ENCODE assay signal across 23 cellular contexts in genomic region chr2:229080172-229080571, GRCh38.
A peak's percentile ranks its signal among the peaks of the same experiment; 100 is the strongest.
DNase-seq lines count a peak whose midpoint lies in the region; ATAC-seq and TF ChIP-seq lines count a peak whose summit lies in the region.
"Had no signal": no experiment of that assay in that cellular context is flagged by ENCODE, and none has a peak within 500 bp of the region (broad histone marks: within the 10 kb centered on the region; RNA-seq: fewer than 3 reads in every experiment).

No MANE protein-coding gene starts in this region.

- H3K9me3 Mint-ChIP-seq in activated CD8-positive, alpha-beta T cell treated with anti-CD3 and anti-CD28 coated beads, Interleukin-2, amount 10 ng/mL, durations not matched to agents 7 days and 5 days (ENCODE audit: insufficient read depth) = peaks cover 6% of the 10 kb centered on the region

- peak; percentile 66 for ATAC-seq in RWPE2 (ENCODE audit: low read depth)
- ATAC-seq in foreskin keratinocyte = peak; percentile 59
- no peak for ATAC-seq in activated CD8-positive, alpha-beta T cell treated with anti-CD3 and anti-CD28 coated beads, Interleukin-2, amount 10 ng/mL, durations not matched to agents 7 days and 5 days
- ATAC-seq: GM12878 had no signal

- CTCF ChIA-PET in activated CD8-positive, alpha-beta T cell treated with anti-CD3 and anti-CD28 coated beads, Interleukin-2, amount 10 ng/mL, durations not matched to agents 7 days and 5 days (lab: Charles Lee) = no interaction called here

- H3K27ac ChIP-seq in RWPE2 (ENCODE audit: poor library complexity, severe bottlenecking) = no peak overlapping the region
- H3K27ac ChIP-seq in foreskin keratinocyte = no peak overlapping the region
- H3K27ac ChIP-seq: BLaER1 had no signal

- POLR2A ChIA-PET in activated CD8-positive, alpha-beta T cell treated with anti-CD3 and anti-CD28 coated beads, Interleukin-2, amount 10 ng/mL, durations not matched to agents 7 days and 5 days (lab: Charles Lee) = no interaction called here

- TF ChIP-seq CTCF in RWPE2 (IDR thresholded peaks at IDR 0.05; ENCODE audit: poor library complexity, severe bottlenecking) = no peak
- no peak for TF ChIP-seq CTCF in foreskin keratinocyte (conservative IDR thresholded peaks at IDR 0.05)

- H3K36me3 Mint-ChIP-seq in activated CD8-positive, alpha-beta T cell treated with anti-CD3 and anti-CD28 coated beads, Interleukin-2, amount 10 ng/mL, durations not matched to agents 7 days and 5 days (ENCODE audit: low read depth) = no peaks in the 10 kb centered on the region
- H3K36me3 Mint-ChIP-seq: CD4-positive, alpha-beta memory T cell; CD4-positive, CD25-positive, alpha-beta regulatory T cell; CD8-positive, alpha-beta memory T cell had no signal

- H3K4me1 ChIP-seq in RWPE2 (ENCODE audit: insufficient read depth, poor library complexity, severe bottlenecking) = peaks cover 12% of the 10 kb centered on the region
- no peaks in the 10 kb centered on the region for H3K4me1 ChIP-seq in foreskin keratinocyte
- H3K4me1 ChIP-seq: BE2C, BLaER1 had no signal

- no peaks in the 10 kb centered on the region for H3K9me3 ChIP-seq in RWPE2 (ENCODE audit: severe bottlenecking)
- H3K9me3 ChIP-seq: BE2C had no signal

- no peak overlapping the region for H3K4me3 ChIP-seq in RWPE2 (ENCODE audit: severe bottlenecking)
- H3K4me3 ChIP-seq: BLaER1, GM12878 had no signal

- peak; percentile 47 for DNase-seq in HT1080 (ENCODE audit: low read depth)
- DNase-seq in NCI-H226 = peak; percentile 33
- no peak for DNase-seq in RWPE2 (ENCODE audit: low spot score)
- peak in 1 of 2 donors; percentile 33 for DNase-seq in foreskin keratinocyte
- no peak for DNase-seq in stimulated activated CD4-positive, alpha-beta T cell treated with anti-CD3 and anti-CD28 coated beads, Interleukin-2, amount 100 ng/mL, for 48 hours
- DNase-seq in NCI-H345 (lab: John Stamatoyannopoulos, UW) = no peak
- no peak for DNase-seq in DMS53 (lab: John Stamatoyannopoulos, UW)
- no peak for DNase-seq in activated CD8-positive, alpha-beta T cell treated with anti-CD3 and anti-CD28 coated beads, Interleukin-2, amount 10 ng/mL, durations not matched to agents 7 days and 5 days
- DNase-seq: 8988T; ACHN; BE2C; C1 segment of cervical spinal cord; CD4-positive, alpha-beta memory T cell; CD4-positive, CD25-positive, alpha-beta regulatory T cell; CD8-positive, alpha-beta memory T cell; COR-L47; DMS 273 treated with DMSO at 0.1 percent for 48 hours; DMS153; DMS79 treated with DMSO at 0.1 percent for 48 hours; GDM1 had no signal

- H3K4me1 Mint-ChIP-seq in activated CD8-positive, alpha-beta T cell treated with anti-CD3 and anti-CD28 coated beads, Interleukin-2, amount 10 ng/mL, durations not matched to agents 7 days and 5 days (ENCODE audit: low read depth) = no peaks in the 10 kb centered on the region
- H3K4me1 Mint-ChIP-seq: CD14-positive monocyte; CD4-positive, alpha-beta memory T cell; CD4-positive, CD25-positive, alpha-beta regulatory T cell; CD8-positive, alpha-beta memory T cell had no signal

- H3K27me3 ChIP-seq in RWPE2 (ENCODE audit: insufficient read depth, poor library complexity, severe bottlenecking) (no peaks in the 10 kb centered on the region), foreskin keratinocyte (no peaks in the 10 kb centered on the region)
- H3K27me3 ChIP-seq: BE2C, BLaER1 had no signal

- no peak overlapping the region for H3K4me3 Mint-ChIP-seq in activated CD8-positive, alpha-beta T cell treated with anti-CD3 and anti-CD28 coated beads, Interleukin-2, amount 10 ng/mL, durations not matched to agents 7 days and 5 days
- H3K4me3 Mint-ChIP-seq: CD14-positive monocyte; CD4-positive, alpha-beta memory T cell; CD4-positive, CD25-positive, alpha-beta regulatory T cell; CD8-positive, alpha-beta memory T cell had no signal

- no peak overlapping the region for H3K27ac Mint-ChIP-seq in activated CD8-positive, alpha-beta T cell treated with anti-CD3 and anti-CD28 coated beads, Interleukin-2, amount 10 ng/mL, durations not matched to agents 7 days and 5 days
- H3K27ac Mint-ChIP-seq: CD4-positive, CD25-positive, alpha-beta regulatory T cell had no signal

- no peaks in the 10 kb centered on the region for H3K27me3 Mint-ChIP-seq in activated CD8-positive, alpha-beta T cell treated with anti-CD3 and anti-CD28 coated beads, Interleukin-2, amount 10 ng/mL, durations not matched to agents 7 days and 5 days (ENCODE audit: low read depth)
- H3K27me3 Mint-ChIP-seq: CD4-positive, alpha-beta memory T cell; CD4-positive, CD25-positive, alpha-beta regulatory T cell; CD8-positive, alpha-beta memory T cell had no signal

- no peaks in the 10 kb centered on the region for H3K36me3 ChIP-seq in RWPE2 (ENCODE audit: low read depth)
- H3K36me3 ChIP-seq: BE2C, BLaER1 had no signal

Comparison
In these comparisons a context has a peak if more than half of its experiments do, and no peak if none do; other contexts are left out.
1. DNase-seq: peak in HT1080 (single experiment) and NCI-H226 (single experiment); none in RWPE2 (single experiment), stimulated activated CD4-positive, alpha-beta T cell treated with anti-CD3 and anti-CD28 coated beads, Interleukin-2, amount 100 ng/mL, for 48 hours (0 of 2), NCI-H345 (single experiment), DMS53 (single experiment) and activated CD8-positive, alpha-beta T cell treated with anti-CD3 and anti-CD28 coated beads, Interleukin-2, amount 10 ng/mL, durations not matched to agents 7 days and 5 days (single experiment).